13 cellular contexts compared by ENCODE assay signal in genomic region chr16:54657058-54657708, GRCh38.
DNase-seq lines count a peak whose midpoint lies in the region; ATAC-seq and TF ChIP-seq lines count a peak whose summit lies in the region.
"Had no signal": no experiment of that assay in that cellular context is flagged by ENCODE, and none has a peak within 500 bp of the region (broad histone marks: within the 10 kb centered on the region; RNA-seq: fewer than 3 reads in every experiment).

No MANE protein-coding gene starts in this region.

- DNase-seq in left ventricle myocardium superior (no peak), cardiac septum (ENCODE audit: low spot score) (no peak), astrocyte of the spinal cord (ENCODE audit: low read depth, low spot score) (peak; percentile 86), left lung (peak in 1 of 2 donors; percentile 43), esophagus muscularis mucosa (ENCODE audit: extremely low spot score) (no peak), KG1 (lab: John Stamatoyannopoulos, UW) (no peak)
- DNase-seq in T-helper 2 cell treated with Interferon-gamma antibody and Interleukin-4, amounts not matched to agents 5 μg/mL and 100 μg/mL, for 36 hours (ENCODE audit: low spot score): no peak
- DNase-seq: amygdala, naive B cell, NCI-H1436, thyroid gland had no signal

- H3K9me3 ChIP-seq in left lung (peaks cover 0 to 5% of the 10 kb centered on the region in 2 donors), esophagus muscularis mucosa (no peaks in the 10 kb centered on the region)
- H3K9me3 ChIP-seq: SJSA1, thyroid gland had no signal

- in situ Hi-C loops in astrocyte of the spinal cord (cut with HindIII; ENCODE audit: low sequenced_read_pairs): no loop called here

- H3K27ac ChIP-seq in left lung (peak overlapping the region in 1 of 2 donors; percentile 11), esophagus muscularis mucosa (replicated peaks in 1 of 4) (no peak overlapping the region)
- H3K27ac ChIP-seq: SJSA1, thyroid gland had no signal

- ATAC-seq in left ventricle myocardium superior (peak; percentile 77), left lung (peak; percentile 85), HG03159 (IDR thresholded peaks at IDR 0.05; ENCODE audit: unreplicated experiment) (no peak)

- H3K4me1 Mint-ChIP-seq in T-helper 2 cell treated with Interferon-gamma antibody and Interleukin-4, amounts not matched to agents 5 μg/mL and 100 μg/mL, for 36 hours (ENCODE audit: low read depth): no peaks in the 10 kb centered on the region

- H3K27me3 ChIP-seq in left lung: peaks cover 0 to 5% of the 10 kb centered on the region in 2 donors
- H3K27me3 ChIP-seq in esophagus muscularis mucosa: peaks cover 0 to 88% (median 12%) of the 10 kb centered on the region in 4 donors
- H3K27me3 ChIP-seq: SJSA1, thyroid gland had no signal

- TF ChIP-seq POLR2A in esophagus muscularis mucosa (IDR thresholded peaks at IDR 0.05; ENCODE audit: low read depth): no peak

- no peaks in the 10 kb centered on the region for H3K36me3 Mint-ChIP-seq in T-helper 2 cell treated with Interferon-gamma antibody and Interleukin-4, amounts not matched to agents 5 μg/mL and 100 μg/mL, for 36 hours (ENCODE audit: low read depth)
- H3K36me3 Mint-ChIP-seq: naive B cell had no signal

- no peaks in the 10 kb centered on the region for H3K9me3 Mint-ChIP-seq in T-helper 2 cell treated with Interferon-gamma antibody and Interleukin-4, amounts not matched to agents 5 μg/mL and 100 μg/mL, for 36 hours

- intact Hi-C loops in left ventricle myocardium superior (cut with micrococcal nuclease) (no loop called here), cardiac septum (cut with DNase I) (no loop called here), left lung (cut with DNase I) (no loop called here), esophagus muscularis mucosa (cut with DNase I) (no loop called here)

- H3K4me3 ChIP-seq in astrocyte of the spinal cord (ENCODE audit: low read depth, low read length) (no peak overlapping the region), left lung (no peak overlapping the region), esophagus muscularis mucosa (no peak overlapping the region)
- H3K4me3 ChIP-seq: SJSA1, thyroid gland had no signal

- H3K4me3 Mint-ChIP-seq in T-helper 2 cell treated with Interferon-gamma antibody and Interleukin-4, amounts not matched to agents 5 μg/mL and 100 μg/mL, for 36 hours: no peak overlapping the region
- H3K4me3 Mint-ChIP-seq: naive B cell had no signal

- TF ChIP-seq CTCF in astrocyte of the spinal cord (IDR thresholded peaks at IDR 0.05; ENCODE audit: low read depth, low read length): no peak
- no peak for TF ChIP-seq CTCF in left lung (IDR thresholded peaks at IDR 0.05)
- no peak for TF ChIP-seq CTCF in esophagus muscularis mucosa (IDR thresholded peaks at IDR 0.05)

- H3K4me1 ChIP-seq in left lung (peaks cover 16 to 17% of the 10 kb centered on the region in 2 donors), esophagus muscularis mucosa (peaks cover 8 to 18% (median 13%) of the 10 kb centered on the region in 4 donors)
- H3K4me1 ChIP-seq: SJSA1 had no signal

- H3K27me3 Mint-ChIP-seq in T-helper 2 cell treated with Interferon-gamma antibody and Interleukin-4, amounts not matched to agents 5 μg/mL and 100 μg/mL, for 36 hours (ENCODE audit: low read depth): peaks cover 22% of the 10 kb centered on the region

- H3K36me3 ChIP-seq in left lung: no peaks in the 10 kb centered on the region
- no peaks in the 10 kb centered on the region for H3K36me3 ChIP-seq in esophagus muscularis mucosa
- H3K36me3 ChIP-seq: SJSA1, thyroid gland had no signal

- no peak for TF ChIP-seq EP300 in esophagus muscularis mucosa (IDR thresholded peaks at IDR 0.05)

- H3K27ac Mint-ChIP-seq in T-helper 2 cell treated with Interferon-gamma antibody and Interleukin-4, amounts not matched to agents 5 μg/mL and 100 μg/mL, for 36 hours: no peak overlapping the region

- WGBS in esophagus muscularis mucosa: 86% methylated on average over 5 of the region's 5 CpGs
